In genomic region chr1:6450005-6450450, GRCh38 we compare ENCODE assay signal across 30 cellular contexts. TPM values are rescaled to one million over a fixed set of nuclear protein-coding genes. Genes with fewer than 3 reads are reported as not detected.
DNase-seq lines count a peak whose midpoint lies in the region; ATAC-seq, FAIRE-seq and TF ChIP-seq lines count a peak whose summit lies in the region.
"Had no signal": no experiment of that assay in that cellular context is flagged by ENCODE, and none has a peak within 500 bp of the region (broad histone marks: within the 10 kb centered on the region; RNA-seq: fewer than 3 reads in every experiment).

No MANE protein-coding gene starts in this region.

- intact Hi-C loops in HCT116 (cut with micrococcal nuclease), result no loop called here
- intact Hi-C loops in K562 (cut with micrococcal nuclease), result no loop called here
- intact Hi-C loops in breast epithelium (cut with DNase I; ENCODE audit: low total_unique reads), result no loop called here

- H3K4me3 ChIP-seq in HCT116 (replicated peaks in 1 of 2; ENCODE audit: low read depth in 1 of 2, low read length in 2 of 2), result no peak overlapping the region
- H3K4me3 ChIP-seq in K562, result no peak overlapping the region
- H3K4me3 ChIP-seq in liver (ENCODE audit: low read depth in 1 of 3, low read length in 3 of 3), result peak overlapping the region in 1 of 3 donors; percentile 11
- no peak overlapping the region for H3K4me3 ChIP-seq in breast epithelium
- H3K4me3 ChIP-seq: adrenal gland, BLaER1, SK-N-MC, skin epidermis, stomach, tibial artery had no signal

- RAD21 ChIA-PET in HCT116 (lab: Charles Lee; ENCODE audit: low non-redundant PET in 1 of 2, low total read pairs in 2 of 2, uncharacterized antibody in 2 of 2, unreplicated experiment in 2 of 2), result interaction anchor here in 1 of 2 experiments (0.7 kb wide), 1 partner anchor 22 kb away, joined by 5 read pairs; no protein-coding TSS in a partner anchor

- TF ChIP-seq RAD21 in HCT116 (IDR thresholded peaks at IDR 0.05; ENCODE audit: low read depth), result no peak
- TF ChIP-seq RAD21 in K562 (CRISPR knock-in tag; conservative IDR thresholded peaks at IDR 0.05 in 1 of 2, IDR thresholded peaks at IDR 0.05 in 1 of 2), result no peak
- TF ChIP-seq RAD21 in liver (IDR thresholded peaks at IDR 0.05), result no peak

- no peak for TF ChIP-seq EP300 in K562 (IDR thresholded peaks at IDR 0.05; ENCODE audit: low read length)

- H3K27me3 ChIP-seq in HCT116 (ENCODE audit: insufficient read depth, low read length) (no peaks in the 10 kb centered on the region), K562 (ENCODE audit: control insufficient read depth in 2 of 2, insufficient read depth in 2 of 2, low read length in 2 of 2) (peaks cover 55 to 87% of the 10 kb centered on the region in 2 experiments), liver (ENCODE audit: control insufficient read depth in 4 of 4, insufficient read depth in 4 of 4, low read length in 3 of 4) (no peaks in the 10 kb centered on the region), breast epithelium (peaks cover 5 to 69% of the 10 kb centered on the region in 2 donors)

- DNase-seq in HCT116 (ENCODE audit: low read depth, low spot score), result no peak
- no peak for DNase-seq in K562 (ENCODE audit: extremely low read depth in 1 of 4, low spot score in 3 of 4)
- DNase-seq in stimulated activated effector memory CD8-positive, alpha-beta T cell treated with anti-CD3 and anti-CD28 coated beads, Interleukin-12 subunit alpha, Interleukin-12 subunit beta, amount 100 ng/mL, for 72 hours (ENCODE audit: low spot score in 2 of 2), result no peak
- no peak for DNase-seq in ecto neural progenitor cell (ENCODE audit: low spot score)
- DNase-seq in HCEC 1CT, result no peak
- no peak for DNase-seq in breast epithelium (ENCODE audit: low spot score in 2 of 2)
- DNase-seq: activated CD8-positive, alpha-beta memory T cell treated with anti-CD3 and anti-CD28 coated beads for 24 hours; activated naive CD4-positive, alpha-beta T cell; adrenal gland; brain microvascular endothelial cell; COR-L47; effector CD8-positive, alpha-beta T cell; erythroblast; GDM1; H9; head of caudate nucleus; kidney glomerular epithelial cell; NCI-H1436; NCI-H345; occipital lobe; stimulated activated CD8-positive, alpha-beta memory T cell treated with anti-CD3 and anti-CD28 coated beads, Interleukin-4, amount 100 ng/mL, for 48 hours; stomach; tibial artery had no signal

- no peak for TF ChIP-seq CTCF in HCT116 (IDR thresholded peaks at IDR 0.05 in 2 of 3, conservative IDR thresholded peaks at IDR 0.05 in 1 of 3; ENCODE audit: borderline replicate concordance in 1 of 3, insufficient read depth in 1 of 3, low read depth in 2 of 3, low read length in 2 of 3)
- no peak for TF ChIP-seq CTCF in K562 (IDR thresholded peaks at IDR 0.05 in 2 of 3, conservative IDR thresholded peaks at IDR 0.05 in 1 of 3; ENCODE audit: insufficient read depth in 2 of 3, low read depth in 1 of 3, low read length in 3 of 3)
- TF ChIP-seq CTCF in liver (IDR thresholded peaks at IDR 0.05; ENCODE audit: low read depth, low read length, missing input control), result no peak
- TF ChIP-seq CTCF in breast epithelium (IDR thresholded peaks at IDR 0.05), result no peak

- H3K9me3 Mint-ChIP-seq in stimulated activated effector memory CD8-positive, alpha-beta T cell treated with anti-CD3 and anti-CD28 coated beads, Interleukin-12 subunit alpha, Interleukin-12 subunit beta, amount 100 ng/mL, for 72 hours, result no peaks in the 10 kb centered on the region
- H3K9me3 Mint-ChIP-seq: H9; memory B cell; T-helper 1 cell treated with Interleukin-12 subunit alpha and Interleukin-12 subunit beta and Interleukin-4 antibody, amounts not matched to agents 30 μg/mL and 1 μg/mL, for 36 hours had no signal

- peaks cover 4% of the 10 kb centered on the region for H3K36me3 Mint-ChIP-seq in stimulated activated effector memory CD8-positive, alpha-beta T cell treated with anti-CD3 and anti-CD28 coated beads, Interleukin-12 subunit alpha, Interleukin-12 subunit beta, amount 100 ng/mL, for 72 hours
- H3K36me3 Mint-ChIP-seq: memory B cell had no signal

- in situ Hi-C loops in K562 (cut with MboI), result no loop called here

- peak overlapping the region; percentile 69 for H3K4me3 Mint-ChIP-seq in stimulated activated effector memory CD8-positive, alpha-beta T cell treated with anti-CD3 and anti-CD28 coated beads, Interleukin-12 subunit alpha, Interleukin-12 subunit beta, amount 100 ng/mL, for 72 hours
- H3K4me3 Mint-ChIP-seq: T-helper 1 cell treated with Interleukin-12 subunit alpha and Interleukin-12 subunit beta and Interleukin-4 antibody, amounts not matched to agents 30 μg/mL and 1 μg/mL, for 36 hours had no signal

- H3K9me3 ChIP-seq in HCT116 (ENCODE audit: control insufficient read depth in 1 of 2, insufficient read depth in 1 of 2, low read depth in 1 of 2, low read length in 2 of 2), result no peaks in the 10 kb centered on the region
- H3K9me3 ChIP-seq in K562 (replicated peaks; ENCODE audit: control insufficient read depth, insufficient read depth, low read depth, low read length), result no peaks in the 10 kb centered on the region
- no peaks in the 10 kb centered on the region for H3K9me3 ChIP-seq in liver (ENCODE audit: control insufficient read depth in 4 of 4, low read length in 3 of 4)
- H3K9me3 ChIP-seq in breast epithelium, result no peaks in the 10 kb centered on the region
- H3K9me3 ChIP-seq: adrenal gland, stomach, tibial artery had no signal

- 0 out of 4 replicates have a peak, but pooled peaks cover 0 to 2% of the 10 kb centered on the region in 2 experiments for H3K36me3 ChIP-seq in HCT116 (ENCODE audit: control insufficient read depth in 1 of 2, insufficient read depth in 2 of 2, low read length in 2 of 2)
- no peaks in the 10 kb centered on the region for H3K36me3 ChIP-seq in K562 (ENCODE audit: control insufficient read depth, insufficient read depth, low read length)
- H3K36me3 ChIP-seq in liver (ENCODE audit: control insufficient read depth in 4 of 4, insufficient read depth in 3 of 4, low read depth in 1 of 4, low read length in 3 of 4), result no peaks in the 10 kb centered on the region
- no peaks in the 10 kb centered on the region for H3K36me3 ChIP-seq in breast epithelium
- H3K36me3 ChIP-seq: adrenal gland, BLaER1, brain microvascular endothelial cell, stomach, tibial artery had no signal

- no peak overlapping the region; the same call in 1 of the 2 replicates for H3K27ac ChIP-seq in HCT116 (ENCODE audit: low read depth, low read length)
- H3K27ac ChIP-seq in K562 (ENCODE audit: extremely low read depth, low read depth, low read length), result no peak overlapping the region
- H3K27ac ChIP-seq in liver (ENCODE audit: low read depth in 1 of 2, low read length in 2 of 2), result peak overlapping the region; percentile 70 to 76
- no peak overlapping the region for H3K27ac ChIP-seq in breast epithelium
- H3K27ac ChIP-seq: adrenal gland, BLaER1, brain microvascular endothelial cell, SK-N-MC, skin epidermis, stomach, tibial artery had no signal

- BruUV-seq in HCT116 (replicated peaks; lab: Mats Ljungman, UMichigan), result no TSS peak
- no TSS peak for BruUV-seq in K562 (replicated peaks; lab: Mats Ljungman, UMichigan)

- H3K9me1 ChIP-seq in K562 (ENCODE audit: control insufficient read depth, insufficient read depth, low read length), result peaks cover 5% of the 10 kb centered on the region

- peaks cover 16 to 52% of the 10 kb centered on the region in 2 experiments for H3K4me1 ChIP-seq in HCT116 (ENCODE audit: control insufficient read depth in 1 of 2, insufficient read depth in 2 of 2, low read length in 2 of 2)
- H3K4me1 ChIP-seq in K562 (replicated peaks in 1 of 2; ENCODE audit: control insufficient read depth in 2 of 2, insufficient read depth in 2 of 2, low read length in 2 of 2), result peaks cover 0 to 51% of the 10 kb centered on the region in 2 experiments; a peak in 2 of 5 replicates
- H3K4me1 ChIP-seq in liver (ENCODE audit: control insufficient read depth in 4 of 4, insufficient read depth in 4 of 4, low read length in 3 of 4), result peaks cover 35 to 69% (median 44%) of the 10 kb centered on the region in 4 donors
- no peaks in the 10 kb centered on the region for H3K4me1 ChIP-seq in breast epithelium
- H3K4me1 ChIP-seq: adrenal gland had no signal

- H3K9me2 ChIP-seq in HCT116 (ENCODE audit: insufficient read depth), result no peaks in the 10 kb centered on the region

- H2AFZ ChIP-seq in HCT116 (ENCODE audit: low read depth, low read length, poor library complexity, severe bottlenecking) (no peak overlapping the region), K562 (ENCODE audit: low read depth, low read length) (no peak overlapping the region)

- H3K79me2 ChIP-seq in HCT116 (ENCODE audit: insufficient read depth, low read length) (no peaks in the 10 kb centered on the region), K562 (ENCODE audit: control insufficient read depth, insufficient read depth, low read length) (no peaks in the 10 kb centered on the region)

- H3K4me2 ChIP-seq in HCT116 (ENCODE audit: low read length) (peak overlapping the region; percentile 95; the same call in 1 of the 2 replicates), K562 (ENCODE audit: insufficient read depth, low read length) (no peak overlapping the region)
- H3K4me2 ChIP-seq: BLaER1 had no signal

- H4K20me1 ChIP-seq in HCT116 (ENCODE audit: insufficient read depth) (no peaks in the 10 kb centered on the region), K562 (replicated peaks; ENCODE audit: control insufficient read depth, insufficient read depth, low read length) (peaks cover 20% of the 10 kb centered on the region; the same call in 1 of the 2 replicates)

- CTCF ChIA-PET in HCT116 (lab: Charles Lee), result interaction anchor here (1.0 to 3.1 kb wide), 4 partner anchors 9 to 40 kb away, joined by 4 to 18 read pairs (median 8); no protein-coding TSS in a partner anchor
- CTCF ChIA-PET in K562 (lab: Yijun Ruan, JAX; ENCODE audit: low intra/inter-chr PET ratio), result no interaction called here

- WGBS in K562 (ENCODE audit: insufficient coverage, low coverage, missing lambda C conversion rate), result 6% methylated on average over 4 of the region's 7 CpGs
- 9% methylated on average over 7 of the region's 7 CpGs for WGBS in liver

- ATAC-seq in HCT116 (no peak), K562 (no peak)
- no peak for ATAC-seq in stimulated activated effector memory CD8-positive, alpha-beta T cell treated with anti-CD3 and anti-CD28 coated beads, Interleukin-12 subunit alpha, Interleukin-12 subunit beta, amount 100 ng/mL, for 72 hours

- no peak overlapping the region for H3K27ac Mint-ChIP-seq in stimulated activated effector memory CD8-positive, alpha-beta T cell treated with anti-CD3 and anti-CD28 coated beads, Interleukin-12 subunit alpha, Interleukin-12 subunit beta, amount 100 ng/mL, for 72 hours
- H3K27ac Mint-ChIP-seq: memory B cell; T-helper 1 cell treated with Interleukin-12 subunit alpha and Interleukin-12 subunit beta and Interleukin-4 antibody, amounts not matched to agents 30 μg/mL and 1 μg/mL, for 36 hours had no signal

- POLR2A ChIA-PET in HCT116 (lab: Charles Lee), result interaction anchor here (1.8 kb wide), 1 partner anchor 13 kb away, joined by 4 read pairs; no protein-coding TSS in a partner anchor
- POLR2A ChIA-PET in K562 (lab: Yijun Ruan, JAX), result interaction anchor here (0.6 to 0.7 kb wide), 2 partner anchors 95 to 229 kb away, joined by 3 read pairs; no protein-coding TSS in a partner anchor

- no peak for TF ChIP-seq POLR2A in HCT116 (IDR thresholded peaks at IDR 0.05; ENCODE audit: borderline replicate concordance, extremely low read depth, insufficient read depth, insufficient read length)
- no peak for TF ChIP-seq POLR2A in K562 (conservative IDR thresholded peaks at IDR 0.05)
- no peak for TF ChIP-seq POLR2A in breast epithelium (IDR thresholded peaks at IDR 0.05)

- no peak overlapping the region for H3K9ac ChIP-seq in HCT116 (ENCODE audit: low read length)
- H3K9ac ChIP-seq in K562 (ENCODE audit: insufficient read depth in 1 of 2, low read depth in 2 of 2, low read length in 2 of 2), result no peak overlapping the region
- H3K9ac ChIP-seq in liver (ENCODE audit: low read depth in 1 of 2, low read length in 2 of 2), result no peak overlapping the region
- H3K9ac ChIP-seq: BLaER1 had no signal

- FAIRE-seq in K562 (lab: Jason Lieb, UNC), result no peak

- H3K4me1 Mint-ChIP-seq in stimulated activated effector memory CD8-positive, alpha-beta T cell treated with anti-CD3 and anti-CD28 coated beads, Interleukin-12 subunit alpha, Interleukin-12 subunit beta, amount 100 ng/mL, for 72 hours, result peaks cover 38% of the 10 kb centered on the region

RNA-seq across cellular contexts. Expression of gene TNFRSF25, which starts 15.9 kb away (rescaled TPM):
- total RNA-seq in HCT116 (2021; ENCODE audit: unreplicated experiment) (27.5 TPM), K562 (2014; rRNA removed) (not detected in 2 replicates), K562 (2014; rRNA removed; fragmentation: Illumina TruSeq; extraction: Trizol) (not detected in 2 replicates), K562 (2015; rRNA removed; fragmentation: Illumina TruSeq; extraction: Trizol) (not detected in 2 replicates), K562 (2021) (0.49 and 0.89 TPM in 2 replicates), liver (1 to 10 TPM; 2.2 to 2.6 TPM), breast epithelium (10 to 100 TPM in 2 of 3 donors, 1 to 10 TPM in 1; 3.8 to 13.1 (median 12.4) TPM)
- 30.2 and 34.7 TPM in 2 replicates for polyA plus RNA-seq in HCT116 (2012)
- 2.3 TPM in 1 of 2 replicates, not detected in the other for total RNA-seq in K562 (2011; cell fraction: chromatin; rRNA removed; ENCODE audit: low replicate concordance)
- total RNA-seq in K562 (2011; cell fraction: nucleolus; rRNA removed), result 0.26 and 2.2 TPM in 2 replicates
- 1.2 and 1.6 TPM in 2 replicates for total RNA-seq in K562 (2011; cell fraction: nucleoplasm; rRNA removed)
- polyA plus RNA-seq in K562 (2011; rRNA removed) (0.14 and 0.24 TPM in 2 replicates), K562 (2014; fragmentation: Illumina TruSeq; extraction: Trizol) (not detected in 2 replicates), K562 (2014; fragmentation: Nextera tagmentation; extraction: Ambion mirVana) (not detected), K562 (2014; rRNA removed) (not detected in 2 replicates), liver (1 to 10 TPM in 1 of 2 donors, under 1 TPM in 1; 0.78 to 1.9 TPM)
- 0.16 and 0.30 TPM in 2 replicates for polyA plus RNA-seq in K562 (2011; cell fraction: cytosol; rRNA removed)
- polyA plus RNA-seq in K562 (2011; cell fraction: nucleus; rRNA removed), result 0.90 and 2.6 TPM in 2 replicates
- 0.10 and 0.14 TPM in 2 replicates for polyA plus RNA-seq in K562 (2012)
- not detected in 2 replicates for polyA minus RNA-seq in K562 (2011; rRNA and poly(A)+ RNA removed)
- polyA minus RNA-seq in K562 (2011; cell fraction: cytosol; rRNA and poly(A)+ RNA removed), result not detected in 2 replicates
- polyA minus RNA-seq in K562 (2011; cell fraction: nucleus; rRNA and poly(A)+ RNA removed), result 0.13 TPM in 1 of 2 replicates, not detected in the other

RNA-seq across cellular contexts. Expression of gene ESPN, which starts 25.5 kb away (rescaled TPM):
- total RNA-seq in HCT116 (2021; ENCODE audit: unreplicated experiment) (114 TPM), K562 (2014; rRNA removed) (0.36 and 0.45 TPM in 2 replicates), K562 (2014; rRNA removed; fragmentation: Illumina TruSeq; extraction: Trizol) (0.07 TPM in 1 of 2 replicates, not detected in the other), K562 (2015; rRNA removed; fragmentation: Illumina TruSeq; extraction: Trizol) (0.15 TPM in 1 of 2 replicates, not detected in the other), K562 (2021) (1.2 and 1.7 TPM in 2 replicates), liver (10 to 100 TPM; 61.5 to 66.1 TPM), breast epithelium (10 to 100 TPM in 2 of 3 donors, not detected in 1; 10.8 to 11.1 TPM)
- 112 and 113 TPM in 2 replicates for polyA plus RNA-seq in HCT116 (2012)
- total RNA-seq in K562 (2011; cell fraction: chromatin; rRNA removed; ENCODE audit: low replicate concordance), result 1.6 and 6.0 TPM in 2 replicates
- 4.0 and 4.7 TPM in 2 replicates for total RNA-seq in K562 (2011; cell fraction: nucleolus; rRNA removed)
- 1.8 and 2.4 TPM in 2 replicates for total RNA-seq in K562 (2011; cell fraction: nucleoplasm; rRNA removed)
- polyA plus RNA-seq in K562 (2011; rRNA removed) (0.54 and 2.9 TPM in 2 replicates), K562 (2014; fragmentation: Illumina TruSeq; extraction: Trizol) (0.07 and 0.11 TPM in 2 replicates), K562 (2014; fragmentation: Nextera tagmentation; extraction: Ambion mirVana) (not detected), K562 (2014; rRNA removed) (0.65 and 2.9 TPM in 2 replicates), liver (100 to 1,000 TPM in 1 of 2 donors, 10 to 100 TPM in 1; 70.3 to 103 TPM)
- 1.2 and 1.9 TPM in 2 replicates for polyA plus RNA-seq in K562 (2011; cell fraction: cytosol; rRNA removed)
- 9.2 and 25.5 TPM in 2 replicates for polyA plus RNA-seq in K562 (2011; cell fraction: nucleus; rRNA removed)
- polyA plus RNA-seq in K562 (2012), result 2.0 and 5.0 TPM in 2 replicates
- 0.11 TPM in 1 of 2 replicates, not detected in the other for polyA minus RNA-seq in K562 (2011; rRNA and poly(A)+ RNA removed)
- 0.95 and 3.8 TPM in 2 replicates for polyA minus RNA-seq in K562 (2011; cell fraction: cytosol; rRNA and poly(A)+ RNA removed)
- polyA minus RNA-seq in K562 (2011; cell fraction: nucleus; rRNA and poly(A)+ RNA removed), result 3.4 and 3.5 TPM in 2 replicates
- total RNA-seq: occipital lobe, OCI-LY7 had no signal

RNA-seq across cellular contexts. Expression of gene HES2, which starts 30.3 kb away (rescaled TPM):
- total RNA-seq in HCT116 (2021; ENCODE audit: unreplicated experiment) (8.4 TPM), K562 (2014; rRNA removed) (0.04 and 0.05 TPM in 2 replicates), K562 (2014; rRNA removed; fragmentation: Illumina TruSeq; extraction: Trizol) (0.07 TPM in 1 of 2 replicates, not detected in the other), K562 (2015; rRNA removed; fragmentation: Illumina TruSeq; extraction: Trizol) (not detected in 2 replicates), K562 (2021) (0.18 TPM in 1 of 2 replicates, not detected in the other), liver (not detected), breast epithelium (1 to 10 TPM in 2 of 3 donors, not detected in 1; 3.4 to 3.6 TPM)
- 7.9 and 9.6 TPM in 2 replicates for polyA plus RNA-seq in HCT116 (2012)
- 0.65 and 0.90 TPM in 2 replicates for total RNA-seq in K562 (2011; cell fraction: chromatin; rRNA removed; ENCODE audit: low replicate concordance)
- total RNA-seq in K562 (2011; cell fraction: nucleolus; rRNA removed), result 0.53 and 1.7 TPM in 2 replicates
- total RNA-seq in K562 (2011; cell fraction: nucleoplasm; rRNA removed), result 0.53 and 0.66 TPM in 2 replicates
- polyA plus RNA-seq in K562 (2011; rRNA removed) (0.08 and 0.15 TPM in 2 replicates), K562 (2014; fragmentation: Illumina TruSeq; extraction: Trizol) (0.06 TPM in 2 replicates), K562 (2014; fragmentation: Nextera tagmentation; extraction: Ambion mirVana) (not detected), K562 (2014; rRNA removed) (not detected in 2 replicates), liver (under 1 TPM in 1 of 2 donors, not detected in 1; 0.10 TPM)
- polyA plus RNA-seq in K562 (2011; cell fraction: cytosol; rRNA removed), result 0.21 and 0.25 TPM in 2 replicates
- 0.25 and 0.80 TPM in 2 replicates for polyA plus RNA-seq in K562 (2011; cell fraction: nucleus; rRNA removed)
- polyA plus RNA-seq in K562 (2012), result 0.08 TPM in 1 of 2 replicates, not detected in the other
- polyA minus RNA-seq in K562 (2011; rRNA and poly(A)+ RNA removed), result 0.30 and 0.32 TPM in 2 replicates
- polyA minus RNA-seq in K562 (2011; cell fraction: cytosol; rRNA and poly(A)+ RNA removed), result 0.91 TPM in 1 of 2 replicates, not detected in the other
- 0.11 and 0.81 TPM in 2 replicates for polyA minus RNA-seq in K562 (2011; cell fraction: nucleus; rRNA and poly(A)+ RNA removed)
- total RNA-seq: OCI-LY7 had no signal

RNA-seq across cellular contexts. Expression of gene PLEKHG5, which starts 41.4 kb away (rescaled TPM):
- 33.0 TPM for total RNA-seq in HCT116 (2021; ENCODE audit: unreplicated experiment)
- polyA plus RNA-seq in HCT116 (2012), result 27.9 and 32.2 TPM in 2 replicates
- total RNA-seq in K562 (2011; cell fraction: chromatin; rRNA removed; ENCODE audit: low replicate concordance), result 0.51 and 2.5 TPM in 2 replicates
- total RNA-seq in K562 (2011; cell fraction: nucleolus; rRNA removed), result 1.4 and 1.5 TPM in 2 replicates
- 0.88 and 0.99 TPM in 2 replicates for total RNA-seq in K562 (2011; cell fraction: nucleoplasm; rRNA removed)
- total RNA-seq in K562 (2014; rRNA removed), result 0.05 and 0.20 TPM in 2 replicates
- 0.04 TPM in 1 of 2 replicates, not detected in the other for total RNA-seq in K562 (2014; rRNA removed; fragmentation: Illumina TruSeq; extraction: Trizol)
- not detected in 2 replicates for total RNA-seq in K562 (2015; rRNA removed; fragmentation: Illumina TruSeq; extraction: Trizol)
- 0.29 TPM in 2 replicates for total RNA-seq in K562 (2021)
- 0.11 and 0.16 TPM in 2 replicates for polyA plus RNA-seq in K562 (2011; rRNA removed)
- polyA plus RNA-seq in K562 (2011; cell fraction: cytosol; rRNA removed), result 0.06 and 0.49 TPM in 2 replicates
- 0.94 and 1.8 TPM in 2 replicates for polyA plus RNA-seq in K562 (2011; cell fraction: nucleus; rRNA removed)
- polyA plus RNA-seq in K562 (2012), result 0.04 and 0.07 TPM in 2 replicates
- 0.07 and 0.12 TPM in 2 replicates for polyA plus RNA-seq in K562 (2014; fragmentation: Illumina TruSeq; extraction: Trizol)
- not detected for polyA plus RNA-seq in K562 (2014; fragmentation: Nextera tagmentation; extraction: Ambion mirVana)
- polyA plus RNA-seq in K562 (2014; rRNA removed), result 0.13 and 0.26 TPM in 2 replicates
- polyA minus RNA-seq in K562 (2011; rRNA and poly(A)+ RNA removed), result 0.12 and 0.14 TPM in 2 replicates
- 0.29 TPM in 1 of 2 replicates, not detected in the other for polyA minus RNA-seq in K562 (2011; cell fraction: cytosol; rRNA and poly(A)+ RNA removed)
- polyA minus RNA-seq in K562 (2011; cell fraction: nucleus; rRNA and poly(A)+ RNA removed), result 1.2 TPM in 2 replicates
- total RNA-seq in liver, result 1 to 10 TPM; 1.4 to 1.9 TPM
- polyA plus RNA-seq in liver, result under 1 TPM; 0.28 to 0.81 TPM
- 10 to 100 TPM in 2 of 3 donors, 1 to 10 TPM in 1; 7.0 to 12.0 (median 11.8) TPM for total RNA-seq in breast epithelium

RNA-seq across cellular contexts. Expression of gene ACOT7, which starts 56.5 kb away (rescaled TPM):
- total RNA-seq in HCT116 (2021; ENCODE audit: unreplicated experiment), result 162 TPM
- 206 TPM in 2 replicates for polyA plus RNA-seq in HCT116 (2012)
- total RNA-seq in K562 (2011; cell fraction: chromatin; rRNA removed; ENCODE audit: low replicate concordance), result 14.3 and 31.3 TPM in 2 replicates
- 25.8 and 25.9 TPM in 2 replicates for total RNA-seq in K562 (2011; cell fraction: nucleolus; rRNA removed)
- 17.4 and 20.6 TPM in 2 replicates for total RNA-seq in K562 (2011; cell fraction: nucleoplasm; rRNA removed)
- total RNA-seq in K562 (2014; rRNA removed), result 53.3 and 72.0 TPM in 2 replicates
- 8.7 and 11.6 TPM in 2 replicates for total RNA-seq in K562 (2014; rRNA removed; fragmentation: Illumina TruSeq; extraction: Trizol)
- 27.1 and 28.4 TPM in 2 replicates for total RNA-seq in K562 (2015; rRNA removed; fragmentation: Illumina TruSeq; extraction: Trizol)
- total RNA-seq in K562 (2021), result 92.6 and 95.5 TPM in 2 replicates
- 37.2 and 76.6 TPM in 2 replicates for polyA plus RNA-seq in K562 (2011; rRNA removed)
- 57.9 and 66.6 TPM in 2 replicates for polyA plus RNA-seq in K562 (2011; cell fraction: cytosol; rRNA removed)
- 28.1 and 31.8 TPM in 2 replicates for polyA plus RNA-seq in K562 (2011; cell fraction: nucleus; rRNA removed)
- polyA plus RNA-seq in K562 (2012), result 61.5 and 86.0 TPM in 2 replicates
- 50.7 and 89.2 TPM in 2 replicates for polyA plus RNA-seq in K562 (2014; fragmentation: Illumina TruSeq; extraction: Trizol)
- polyA plus RNA-seq in K562 (2014; fragmentation: Nextera tagmentation; extraction: Ambion mirVana), result 10 to 100 TPM in 1 of 2 experiments, 1 to 10 TPM in 1; 7.0 to 10.0 TPM
- polyA plus RNA-seq in K562 (2014; rRNA removed), result 57.2 and 63.1 TPM in 2 replicates
- 28.7 and 34.8 TPM in 2 replicates for polyA minus RNA-seq in K562 (2011; rRNA and poly(A)+ RNA removed)
- 26.1 and 36.3 TPM in 2 replicates for polyA minus RNA-seq in K562 (2011; cell fraction: cytosol; rRNA and poly(A)+ RNA removed)
- 7.9 and 12.0 TPM in 2 replicates for polyA minus RNA-seq in K562 (2011; cell fraction: nucleus; rRNA and poly(A)+ RNA removed)
- total RNA-seq in liver, result 10 to 100 TPM in 1 of 2 donors, 1 to 10 TPM in 1; 8.7 to 11.0 TPM
- 10 to 100 TPM in 1 of 2 donors, 1 to 10 TPM in 1; 9.7 to 14.4 TPM for polyA plus RNA-seq in liver
- 10 to 100 TPM in 2 of 3 donors, 1 to 10 TPM in 1; 9.4 to 12.8 (median 11.5) TPM for total RNA-seq in breast epithelium

Comparison
In these comparisons a context has a peak if more than half of its experiments do, and no peak if none do; other contexts are left out.
1. H3K27ac ChIP-seq: peak in liver (2 of 2); none in HCT116 (single experiment), K562 (single experiment) and breast epithelium (0 of 2).